21 cellular contexts compared by ENCODE assay signal in the genomic region with DNA sequence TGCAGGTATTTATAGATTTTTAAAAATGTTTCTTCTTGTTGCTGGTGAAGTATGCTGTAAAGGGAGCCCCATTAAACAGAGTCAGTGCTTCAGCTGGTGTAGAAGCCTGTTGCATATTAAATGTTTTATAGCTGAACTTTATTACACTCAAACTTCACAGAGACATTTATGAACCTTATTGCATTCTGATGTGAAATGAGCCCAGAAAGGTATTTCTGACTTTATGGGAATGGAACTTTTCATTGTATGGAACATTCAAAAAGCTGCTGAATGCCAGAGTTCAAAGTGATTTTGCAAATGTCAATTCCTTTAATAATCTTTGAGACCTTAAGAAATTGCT.
DNase-seq lines count a peak whose midpoint lies in the region; ATAC-seq and TF ChIP-seq lines count a peak whose summit lies in the region.
"Had no signal": no experiment of that assay in that cellular context is flagged by ENCODE, and none has a peak within 500 bp of the region (broad histone marks: within the 10 kb centered on the region; RNA-seq: fewer than 3 reads in every experiment).

No MANE protein-coding gene starts in this region.

- H3K9me3 Mint-ChIP-seq in naive thymus-derived CD4-positive, alpha-beta T cell, result peaks cover 0 to 2% (median 0%) of the 10 kb centered on the region in 11 donors
- H3K9me3 Mint-ChIP-seq: activated naive CD4-positive, alpha-beta T cell treated with anti-CD3 and anti-CD28 coated beads, Interleukin-2, amount 50 U/mL, for 72 hours; central memory CD8-positive, alpha-beta T cell; memory B cell; stimulated activated naive CD8-positive, alpha-beta T cell treated with anti-CD3 and anti-CD28 coated beads, Interleukin-15, Interleukin-2, amounts not matched to agents 100 ng/mL and 50 ng/mL, for 24 hours had no signal

- H2AFZ ChIP-seq in HCT116 (ENCODE audit: low read depth, low read length, poor library complexity, severe bottlenecking) (no peak overlapping the region), mesenchymal stem cell (ENCODE audit: low read depth, low read length) (no peak overlapping the region)

- peaks cover 14 to 22% of the 10 kb centered on the region in 2 experiments for H3K4me1 ChIP-seq in HCT116 (ENCODE audit: control insufficient read depth in 1 of 2, insufficient read depth in 2 of 2, low read length in 2 of 2)
- peaks cover 8% of the 10 kb centered on the region for H3K4me1 ChIP-seq in mesenchymal stem cell (ENCODE audit: control insufficient read depth, insufficient read depth, low read depth, low read length)
- H3K4me1 ChIP-seq in urinary bladder (ENCODE audit: insufficient read depth), result no peaks in the 10 kb centered on the region
- no peaks in the 10 kb centered on the region for H3K4me1 ChIP-seq in naive thymus-derived CD4-positive, alpha-beta T cell (ENCODE audit: control insufficient read depth in 2 of 2, insufficient read depth in 2 of 2, low read length in 2 of 2)

- H3K9ac ChIP-seq in HCT116 (ENCODE audit: low read length) (no peak overlapping the region), mesenchymal stem cell (ENCODE audit: low read length) (peak overlapping the region; percentile 28)
- H3K9ac ChIP-seq: KMS-11 had no signal

- H3K79me2 ChIP-seq in HCT116 (ENCODE audit: insufficient read depth, low read length), result no peaks in the 10 kb centered on the region

- H3K27ac ChIP-seq in HCT116 (ENCODE audit: low read depth, low read length) (no peak overlapping the region), VCaP (peak overlapping the region; percentile 75), mesenchymal stem cell (ENCODE audit: low read length, poor library complexity, severe bottlenecking) (peak overlapping the region; percentile 97), urinary bladder (ENCODE audit: low read depth) (peak overlapping the region; percentile 23)
- H3K27ac ChIP-seq in naive thymus-derived CD4-positive, alpha-beta T cell (ENCODE audit: low read depth, low read length), result no peak overlapping the region
- H3K27ac ChIP-seq: KMS-11 had no signal

- H3K4me3 Mint-ChIP-seq in naive thymus-derived CD4-positive, alpha-beta T cell, result no peak overlapping the region
- H3K4me3 Mint-ChIP-seq: activated B cell treated with CpG ODN at 0.5 μM for 24 hours; central memory CD8-positive, alpha-beta T cell; memory B cell; naive thymus-derived CD8-positive, alpha-beta T cell; stimulated activated naive CD8-positive, alpha-beta T cell treated with anti-CD3 and anti-CD28 coated beads, Interleukin-15, Interleukin-2, amounts not matched to agents 100 ng/mL and 50 ng/mL, for 24 hours had no signal

- no peak overlapping the region for H2AK5ac ChIP-seq in mesenchymal stem cell (ENCODE audit: low read length, severe bottlenecking)

- H2BK15ac ChIP-seq in mesenchymal stem cell (ENCODE audit: low read depth, poor library complexity, severe bottlenecking), result no peak overlapping the region

- no peak overlapping the region for H3K14ac ChIP-seq in mesenchymal stem cell (ENCODE audit: low read length in 2 of 2)

- RAD21 ChIA-PET in HCT116 (lab: Charles Lee; ENCODE audit: low non-redundant PET in 1 of 2, low total read pairs in 2 of 2, uncharacterized antibody in 2 of 2, unreplicated experiment in 2 of 2), result no interaction called here

- no peaks in the 10 kb centered on the region for H3K9me2 ChIP-seq in HCT116 (ENCODE audit: insufficient read depth)

- no peaks in the 10 kb centered on the region for H3K4me1 Mint-ChIP-seq in naive thymus-derived CD4-positive, alpha-beta T cell
- H3K4me1 Mint-ChIP-seq: activated B cell treated with CpG ODN at 0.5 μM for 24 hours; central memory CD8-positive, alpha-beta T cell; memory B cell; naive thymus-derived CD8-positive, alpha-beta T cell had no signal

- H3K4me2 ChIP-seq in HCT116 (ENCODE audit: low read length) (peak overlapping the region; percentile 45), mesenchymal stem cell (ENCODE audit: low read length, poor library complexity, severe bottlenecking) (no peak overlapping the region)
- H3K4me2 ChIP-seq: KMS-11 had no signal

- no peak overlapping the region for H4K91ac ChIP-seq in mesenchymal stem cell (ENCODE audit: low read length)

- peaks cover 0 to 4% (median 0%) of the 10 kb centered on the region in 5 donors for H3K36me3 Mint-ChIP-seq in naive thymus-derived CD4-positive, alpha-beta T cell
- H3K36me3 Mint-ChIP-seq: activated naive CD4-positive, alpha-beta T cell treated with anti-CD3 and anti-CD28 coated beads, Interleukin-2, amount 50 U/mL, for 72 hours; memory B cell; naive thymus-derived CD8-positive, alpha-beta T cell had no signal

- no peak overlapping the region for H2BK12ac ChIP-seq in mesenchymal stem cell (ENCODE audit: low read length in 2 of 2)

- POLR2A ChIA-PET in HCT116 (lab: Charles Lee), result no interaction called here
- POLR2A ChIA-PET in naive thymus-derived CD4-positive, alpha-beta T cell (lab: Charles Lee), result no interaction called here

- CTCF ChIA-PET in HCT116 (lab: Charles Lee), result no interaction called here
- CTCF ChIA-PET in naive thymus-derived CD4-positive, alpha-beta T cell (lab: Charles Lee), result no interaction called here

- ATAC-seq in HCT116, result no peak
- ATAC-seq in naive thymus-derived CD4-positive, alpha-beta T cell, result no peak
- ATAC-seq: activated naive CD4-positive, alpha-beta T cell treated with anti-CD3 and anti-CD28 coated beads, Interleukin-2, amount 50 U/mL, for 72 hours; naive thymus-derived CD8-positive, alpha-beta T cell had no signal

- no peak overlapping the region for H3K27ac Mint-ChIP-seq in naive thymus-derived CD4-positive, alpha-beta T cell
- H3K27ac Mint-ChIP-seq: activated B cell treated with CpG ODN at 0.5 μM for 24 hours; activated naive CD4-positive, alpha-beta T cell treated with anti-CD3 and anti-CD28 coated beads, Interleukin-2, amount 50 U/mL, for 72 hours; memory B cell; naive thymus-derived CD8-positive, alpha-beta T cell; stimulated activated naive CD8-positive, alpha-beta T cell treated with anti-CD3 and anti-CD28 coated beads, Interleukin-15, Interleukin-2, amounts not matched to agents 100 ng/mL and 50 ng/mL, for 24 hours had no signal

- no peak overlapping the region for H3K4ac ChIP-seq in mesenchymal stem cell (ENCODE audit: low read depth in 1 of 2, low read length in 2 of 2)

- H4K8ac ChIP-seq in mesenchymal stem cell (ENCODE audit: low read length), result no peak overlapping the region

- DNase-seq in HCT116 (ENCODE audit: low read depth, low spot score) (no peak), mesenchymal stem cell (no peak), NCI-H69 (lab: John Stamatoyannopoulos, UW) (no peak), NCI-H146 (lab: John Stamatoyannopoulos, UW) (no peak)
- DNase-seq in naive thymus-derived CD4-positive, alpha-beta T cell, result no peak
- DNase-seq: activated B cell treated with CpG ODN at 0.5 μM for 24 hours; activated CD4-positive, alpha-beta T cell treated with anti-CD3 and anti-CD28 coated beads, Interleukin-2, amount 50 U/mL, for 4 hours; aorta; DMS53; GOT3; naive thymus-derived CD8-positive, alpha-beta T cell; NCI-H524 treated with DMSO at 0.1 percent for 48 hours; ovary; RPMI8226 had no signal

- H3K36me3 ChIP-seq in HCT116 (ENCODE audit: control insufficient read depth in 1 of 2, insufficient read depth in 2 of 2, low read length in 2 of 2) (no peaks in the 10 kb centered on the region), mesenchymal stem cell (ENCODE audit: control insufficient read depth in 1 of 2, insufficient read depth in 2 of 2, low read depth in 1 of 2, low read length in 2 of 2) (no peaks in the 10 kb centered on the region), urinary bladder (ENCODE audit: insufficient read depth) (no peaks in the 10 kb centered on the region)
- H3K36me3 ChIP-seq in naive thymus-derived CD4-positive, alpha-beta T cell (ENCODE audit: control insufficient read depth in 2 of 3, insufficient read depth in 3 of 3, low read length in 3 of 3), result no peaks in the 10 kb centered on the region
- H3K36me3 ChIP-seq: ovary had no signal

- no peak overlapping the region for H3K4me3 ChIP-seq in HCT116 (replicated peaks in 1 of 2; ENCODE audit: low read depth in 1 of 2, low read length in 2 of 2)
- no peak overlapping the region for H3K4me3 ChIP-seq in mesenchymal stem cell (ENCODE audit: insufficient read depth in 1 of 2, low read depth in 1 of 2, low read length in 2 of 2)
- H3K4me3 ChIP-seq in urinary bladder (ENCODE audit: low read depth, low read length), result no peak overlapping the region
- no peak overlapping the region for H3K4me3 ChIP-seq in naive thymus-derived CD4-positive, alpha-beta T cell (ENCODE audit: low read length)
- H3K4me3 ChIP-seq: ovary had no signal

- no peaks in the 10 kb centered on the region for H3K79me1 ChIP-seq in mesenchymal stem cell (replicated peaks; ENCODE audit: low read length, poor library complexity, severe bottlenecking)

- TF ChIP-seq CTCF in HCT116 (IDR thresholded peaks at IDR 0.05 in 2 of 3, conservative IDR thresholded peaks at IDR 0.05 in 1 of 3; ENCODE audit: borderline replicate concordance in 1 of 3, insufficient read depth in 1 of 3, low read depth in 2 of 3, low read length in 2 of 3) (no peak), VCaP (conservative IDR thresholded peaks at IDR 0.05) (no peak)

- H4K20me1 ChIP-seq in HCT116 (ENCODE audit: insufficient read depth), result no peaks in the 10 kb centered on the region

- H3K18ac ChIP-seq in mesenchymal stem cell (ENCODE audit: low read depth in 1 of 2, low read length in 2 of 2), result peak overlapping the region in 1 of 2 experiments; percentile 31

- TF ChIP-seq RAD21 in HCT116 (IDR thresholded peaks at IDR 0.05; ENCODE audit: low read depth), result no peak

- intact Hi-C loops in HCT116 (cut with micrococcal nuclease), result no loop called here
- intact Hi-C loops in naive thymus-derived CD4-positive, alpha-beta T cell (cut with micrococcal nuclease), result no loop called here

- no TSS peak for BruUV-seq in HCT116 (replicated peaks; lab: Mats Ljungman, UMichigan)

- TF ChIP-seq POLR2A in HCT116 (IDR thresholded peaks at IDR 0.05; ENCODE audit: borderline replicate concordance, extremely low read depth, insufficient read depth, insufficient read length), result no peak

- peak overlapping the region; percentile 97 for H2BK5ac ChIP-seq in mesenchymal stem cell (ENCODE audit: low read depth, low read length, poor library complexity, severe bottlenecking)

- no peaks in the 10 kb centered on the region for H3K27me3 ChIP-seq in HCT116 (ENCODE audit: insufficient read depth, low read length)
- no peaks in the 10 kb centered on the region for H3K27me3 ChIP-seq in mesenchymal stem cell (ENCODE audit: control insufficient read depth in 1 of 2, insufficient read depth in 1 of 2, low read length in 2 of 2)
- H3K27me3 ChIP-seq in naive thymus-derived CD4-positive, alpha-beta T cell (ENCODE audit: control insufficient read depth in 2 of 2, insufficient read depth in 2 of 2, low read length in 2 of 2), result no peaks in the 10 kb centered on the region
- H3K27me3 ChIP-seq: ovary had no signal

- peaks cover 7 to 28% (median 12%) of the 10 kb centered on the region in 5 donors for H3K27me3 Mint-ChIP-seq in naive thymus-derived CD4-positive, alpha-beta T cell
- H3K27me3 Mint-ChIP-seq: activated B cell treated with CpG ODN at 0.5 μM for 24 hours, memory B cell had no signal

- no peak overlapping the region for H3K23ac ChIP-seq in mesenchymal stem cell (ENCODE audit: low read length in 2 of 2)

- H3K9me3 ChIP-seq in HCT116 (ENCODE audit: control insufficient read depth in 1 of 2, insufficient read depth in 1 of 2, low read depth in 1 of 2, low read length in 2 of 2) (no peaks in the 10 kb centered on the region), mesenchymal stem cell (ENCODE audit: control insufficient read depth, low read length) (no peaks in the 10 kb centered on the region)
- H3K9me3 ChIP-seq in naive thymus-derived CD4-positive, alpha-beta T cell (ENCODE audit: control insufficient read depth in 2 of 3, low read length in 3 of 3), result no peaks in the 10 kb centered on the region
- H3K9me3 ChIP-seq: ovary had no signal

- no peak overlapping the region for H2BK120ac ChIP-seq in mesenchymal stem cell (ENCODE audit: low read depth, low read length)

Comparison
In these comparisons a context has a peak if more than half of its experiments do, and no peak if none do; other contexts are left out.
1. H3K27ac ChIP-seq: peak in VCaP (single experiment), mesenchymal stem cell (single experiment) and urinary bladder (single experiment); none in HCT116 (single experiment) and naive thymus-derived CD4-positive, alpha-beta T cell (single experiment).